ENCODE assay signal across 22 cellular contexts in the genomic region with DNA sequence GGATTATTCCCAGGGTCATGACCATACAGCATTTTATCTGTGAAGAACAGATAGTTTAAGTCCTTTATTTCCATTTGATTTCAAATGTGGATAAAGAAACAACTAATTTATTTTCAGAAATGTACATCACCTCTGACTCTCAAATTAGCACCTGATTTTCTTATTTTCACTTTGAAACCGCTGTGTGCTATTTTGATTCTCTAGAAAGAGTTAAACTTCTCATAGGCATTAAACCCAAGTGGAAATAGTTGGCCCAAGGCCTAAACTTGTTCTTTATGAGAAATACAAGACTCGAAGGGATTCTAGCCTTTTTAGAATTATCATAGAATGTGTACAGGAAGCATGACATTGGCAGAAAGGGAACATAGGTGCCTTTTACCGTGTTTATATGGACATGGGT.
DNase-seq lines count a peak whose midpoint lies in the region; ATAC-seq and TF ChIP-seq lines count a peak whose summit lies in the region.
"Had no signal": no experiment of that assay in that cellular context is flagged by ENCODE, and none has a peak within 500 bp of the region (broad histone marks: within the 10 kb centered on the region; RNA-seq: fewer than 3 reads in every experiment).

No MANE protein-coding gene starts in this region.

- H3K27me3 ChIP-seq in SU-DHL-6 (ENCODE audit: low read length): no peaks in the 10 kb centered on the region

- H3K9me2 ChIP-seq in SU-DHL-6 (replicated peaks; ENCODE audit: insufficient read depth, low read length): no peaks in the 10 kb centered on the region

- ATAC-seq in GM19035 (IDR thresholded peaks at IDR 0.05; ENCODE audit: unreplicated experiment) (peak; percentile 46), HG03025 (IDR thresholded peaks at IDR 0.05; ENCODE audit: low FRiP score, unreplicated experiment) (peak; percentile 47), HG03439 (IDR thresholded peaks at IDR 0.05; ENCODE audit: unreplicated experiment) (no peak), GM21526 (IDR thresholded peaks at IDR 0.05; ENCODE audit: low FRiP score, unreplicated experiment) (no peak)
- ATAC-seq: SK-N-SH treated with all-trans-retinoic acid at 6 μM for 48 hours had no signal

- H3K79me2 ChIP-seq in SU-DHL-6 (ENCODE audit: insufficient read depth, low read length): no peaks in the 10 kb centered on the region

- H3F3A ChIP-seq in SU-DHL-6 (ENCODE audit: insufficient read depth): peaks cover 15% of the 10 kb centered on the region

- H3K9me3 ChIP-seq in SU-DHL-6 (ENCODE audit: insufficient read depth, low read length): no peaks in the 10 kb centered on the region; the same call in 1 of the 2 replicates
- H3K9me3 ChIP-seq: BE2C, Caco-2 had no signal

- H2AFZ ChIP-seq in SU-DHL-6 (ENCODE audit: low read depth, low read length, severe bottlenecking): peak overlapping the region; percentile 65

- peak overlapping the region; percentile 8; the same call in 1 of the 2 replicates for H3K9ac ChIP-seq in SU-DHL-6 (ENCODE audit: low read length)

- TF ChIP-seq CTCF in GM12865 (IDR thresholded peaks at IDR 0.05; ENCODE audit: insufficient read depth, low read depth, low read length, missing control alignments): no peak
- TF ChIP-seq CTCF in SU-DHL-6 (IDR thresholded peaks at IDR 0.05; ENCODE audit: insufficient read depth, low read length, poor library complexity, severe bottlenecking): no peak

- no peaks in the 10 kb centered on the region for H3K36me3 ChIP-seq in SU-DHL-6 (ENCODE audit: low read length)
- H3K36me3 ChIP-seq: BE2C had no signal

- H3K4me3 ChIP-seq in GM12865 (ENCODE audit: low read depth, low read length): no peak overlapping the region; the same call in 1 of the 2 replicates
- no peak overlapping the region for H3K4me3 ChIP-seq in SU-DHL-6 (ENCODE audit: insufficient read depth, low read length, poor library complexity, severe bottlenecking)

- H3K27ac ChIP-seq in SU-DHL-6 (ENCODE audit: low read depth, low read length): peak overlapping the region; percentile 18

- peak overlapping the region; percentile 47 for H3K4me2 ChIP-seq in SU-DHL-6 (ENCODE audit: low read depth, low read length, poor library complexity, severe bottlenecking)

- no peaks in the 10 kb centered on the region for H4K20me1 ChIP-seq in SU-DHL-6 (ENCODE audit: low read depth, low read length)

- DNase-seq in GM12865 (ENCODE audit: low read depth) (peak; percentile 29), ACHN (no peak)
- DNase-seq: BE2C; Caco-2; CD4-positive, alpha-beta T cell; GDM1; H7; HFFc6; IMR-90; NCI-H1105; NCI-H2081; NCI-H2171 treated with DMSO at 0.1 percent for 48 hours; NCI-H446 treated with DMSO at 0.1 percent for 48 hours; NCI-H69; SHP77 treated with DMSO at 0.1 percent for 48 hours; T-helper 1 cell had no signal

- in situ Hi-C loops in ACHN (cut with HindIII; ENCODE audit: low pct_ligation_motif_present, low pct_unique_long_range_greater_than_20kb, low sequenced_read_pairs): no loop called here

Comparison
In these comparisons a context has a peak if more than half of its experiments do, and no peak if none do; other contexts are left out.
1. ATAC-seq: peak in GM19035 (single experiment) and HG03025 (single experiment); none in HG03439 (single experiment) and GM21526 (single experiment).